Comparison of ENCODE assay signal across 12 cellular contexts in genomic region chr6:152273002-152273401, GRCh38.
DNase-seq lines count a peak whose midpoint lies in the region; ATAC-seq and TF ChIP-seq lines count a peak whose summit lies in the region.
"Had no signal": no experiment of that assay in that cellular context is flagged by ENCODE, and none has a peak within 500 bp of the region (broad histone marks: within the 10 kb centered on the region; RNA-seq: fewer than 3 reads in every experiment).

No MANE protein-coding gene starts in this region.

- no peak for TF ChIP-seq CTCF in astrocyte of the spinal cord (IDR thresholded peaks at IDR 0.05; ENCODE audit: low read depth, low read length)
- no peak for TF ChIP-seq CTCF in sigmoid colon (IDR thresholded peaks at IDR 0.05)
- TF ChIP-seq CTCF in endodermal cell (conservative IDR thresholded peaks at IDR 0.05), result no peak

- ATAC-seq in left cardiac atrium (peak in 1 of 2 donors; percentile 74), HG02759 (IDR thresholded peaks at IDR 0.05; ENCODE audit: unreplicated experiment) (no peak)

- H3K9ac ChIP-seq in endodermal cell (ENCODE audit: extremely low read depth, low read length, poor library complexity, severe bottlenecking), result no peak overlapping the region

- in situ Hi-C loops in astrocyte of the spinal cord (cut with HindIII; ENCODE audit: low sequenced_read_pairs), result no loop called here

- H3K27ac Mint-ChIP-seq in endodermal cell, result no peak overlapping the region

- 38 to 67% methylated on average over 3 of the region's 3 CpGs for WGBS in sigmoid colon, 2 donors
- 93 to 100% methylated on average over 1 to 3 of the region's 3 CpGs for WGBS in endodermal cell (ENCODE audit: insufficient coverage in 1 of 2, insufficient read length in 1 of 2), 2 experiments

- no peaks in the 10 kb centered on the region for H3K9me3 ChIP-seq in sigmoid colon
- no peaks in the 10 kb centered on the region for H3K9me3 ChIP-seq in endodermal cell (ENCODE audit: control insufficient read depth, low read length)

- TF ChIP-seq POLR2A in sigmoid colon (IDR thresholded peaks at IDR 0.05), result no peak

- H3K4me3 Mint-ChIP-seq in endodermal cell, result no peak overlapping the region

- H3K9me3 Mint-ChIP-seq in endodermal cell, result no peaks in the 10 kb centered on the region

- peaks cover 41% of the 10 kb centered on the region for H3K4me1 Mint-ChIP-seq in endodermal cell

- DNase-seq in ELR (ENCODE audit: low read depth) (peak; percentile 50), astrocyte of the spinal cord (ENCODE audit: low read depth, low spot score) (peak; percentile 27), left cardiac atrium (peak; percentile 49), sigmoid colon (no peak), endodermal cell (no peak), NCI-H187 (lab: John Stamatoyannopoulos, UW) (no peak)
- DNase-seq in activated T-cell treated with anti-CD3 and anti-CD28 coated beads, Interleukin-2, amount 50 U/mL, for 48 hours, result no peak
- DNase-seq: activated CD4-positive, alpha-beta T cell treated with anti-CD3 and anti-CD28 coated beads for 1 hour; AML-193; NCI-H526 treated with DMSO at 0.1 percent for 48 hours had no signal

- TF ChIP-seq EP300 in sigmoid colon (IDR thresholded peaks at IDR 0.05), result no peak

- no peaks in the 10 kb centered on the region for H3K27me3 Mint-ChIP-seq in endodermal cell (ENCODE audit: insufficient read depth)

- H3K36me3 ChIP-seq in sigmoid colon (peaks cover 4 to 45% (median 20%) of the 10 kb centered on the region in 4 donors), endodermal cell (ENCODE audit: control insufficient read depth, insufficient read depth, low read length) (peaks cover 3% of the 10 kb centered on the region)

- H3K4me1 ChIP-seq in sigmoid colon (peaks cover 0 to 54% (median 44%) of the 10 kb centered on the region in 4 donors), endodermal cell (ENCODE audit: control insufficient read depth, insufficient read depth, low read length) (peaks cover 26% of the 10 kb centered on the region)

- peak overlapping the region; percentile 67 to 78 (median 74) for H3K27ac ChIP-seq in sigmoid colon
- H3K27ac ChIP-seq in endodermal cell (ENCODE audit: low read depth, low read length), result no peak overlapping the region
- H3K27ac ChIP-seq: HL-60 had no signal

- H3K27me3 ChIP-seq in sigmoid colon, result no peaks in the 10 kb centered on the region
- no peaks in the 10 kb centered on the region for H3K27me3 ChIP-seq in endodermal cell (ENCODE audit: control insufficient read depth, insufficient read depth, low read length, poor library complexity, severe bottlenecking)

- H3K36me3 Mint-ChIP-seq in endodermal cell (ENCODE audit: low read depth), result peaks cover 6% of the 10 kb centered on the region

- H3K4me3 ChIP-seq in astrocyte of the spinal cord (ENCODE audit: low read depth, low read length) (no peak overlapping the region), sigmoid colon (no peak overlapping the region), endodermal cell (ENCODE audit: low read length) (no peak overlapping the region)

- intact Hi-C loops in left cardiac atrium (cut with DNase I) (no loop called here), sigmoid colon (cut with DNase I) (no loop called here)

Comparison
In these comparisons a context has a peak if more than half of its experiments do, and no peak if none do; other contexts are left out.
1. DNase-seq: peak in ELR (single experiment), astrocyte of the spinal cord (single experiment) and left cardiac atrium (single experiment); none in sigmoid colon (single experiment), endodermal cell (single experiment), activated T-cell treated with anti-CD3 and anti-CD28 coated beads, Interleukin-2, amount 50 U/mL, for 48 hours (0 of 2) and NCI-H187 (0 of 2).